In the genomic region with DNA sequence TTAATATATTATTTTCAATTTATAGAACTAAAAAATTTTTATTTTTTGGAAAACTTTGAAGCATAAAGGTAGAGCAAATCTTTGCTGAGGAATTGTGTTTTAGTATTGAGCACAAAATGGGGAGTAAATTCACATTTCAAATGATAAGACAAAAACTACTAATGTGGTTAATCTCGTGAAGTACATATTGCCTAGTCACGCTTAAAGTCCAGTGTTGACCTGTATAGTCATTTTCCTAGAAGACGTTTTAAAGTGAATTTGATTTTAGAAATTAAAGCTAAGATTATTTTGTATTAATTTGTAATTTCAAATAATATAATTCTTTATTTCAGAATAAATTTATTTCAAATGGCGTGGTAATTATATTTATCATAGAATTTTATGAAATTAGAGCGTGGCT, we compare ENCODE assay signal across 24 cellular contexts. TPM values are rescaled to one million over a fixed set of nuclear protein-coding genes. Genes with fewer than 3 reads are reported as not detected.
DNase-seq lines count a peak whose midpoint lies in the region; ATAC-seq, FAIRE-seq and TF ChIP-seq lines count a peak whose summit lies in the region.
"Had no signal": no experiment of that assay in that cellular context is flagged by ENCODE, and none has a peak within 500 bp of the region (broad histone marks: within the 10 kb centered on the region; RNA-seq: fewer than 3 reads in every experiment).

No MANE protein-coding gene starts in this region.

- intact Hi-C loops in K562 (cut with micrococcal nuclease): no loop called here

- FAIRE-seq in G401.6 (lab: Jason Lieb, UNC): peak; percentile 3
- peak; percentile 11 for FAIRE-seq in K562 (lab: Jason Lieb, UNC)
- FAIRE-seq in islet of Langerhans (lab: Jason Lieb, UNC): peak; percentile 38
- no peak for FAIRE-seq in GM19239 (lab: Jason Lieb, UNC)
- FAIRE-seq: A204.1, GM12891, GM18507, H54 had no signal

- peak overlapping the region; percentile 25 for H2AFZ ChIP-seq in K562 (ENCODE audit: low read depth, low read length)

- TF ChIP-seq RAD21 in K562 (CRISPR knock-in tag; conservative IDR thresholded peaks at IDR 0.05 in 1 of 2, IDR thresholded peaks at IDR 0.05 in 1 of 2): no peak

- H4K20me1 ChIP-seq in K562 (replicated peaks; ENCODE audit: control insufficient read depth, insufficient read depth, low read length): no peaks in the 10 kb centered on the region
- H4K20me1 ChIP-seq: BLaER1 had no signal

- H3K9me3 ChIP-seq in K562 (replicated peaks; ENCODE audit: control insufficient read depth, insufficient read depth, low read depth, low read length): no peaks in the 10 kb centered on the region; the same call in none of the 2 replicates
- H3K9me3 ChIP-seq: BLaER1, Caco-2, HAP-1 had no signal

- peaks cover 0 to 7% of the 10 kb centered on the region in 2 experiments; a peak in 3 of 5 replicates for H3K4me1 ChIP-seq in K562 (replicated peaks in 1 of 2; ENCODE audit: control insufficient read depth in 2 of 2, insufficient read depth in 2 of 2, low read length in 2 of 2)
- H3K4me1 ChIP-seq: BLaER1, Caco-2, HAP-1 had no signal

- no peak for TF ChIP-seq CTCF in K562 (IDR thresholded peaks at IDR 0.05 in 2 of 3, conservative IDR thresholded peaks at IDR 0.05 in 1 of 3; ENCODE audit: insufficient read depth in 2 of 3, low read depth in 1 of 3, low read length in 3 of 3)

- peak in 3 of 4 experiments; percentile 20 to 34 (median 21) for DNase-seq in K562 (ENCODE audit: extremely low read depth in 1 of 4, low spot score in 3 of 4)
- no peak for DNase-seq in substantia nigra (lab: John Stamatoyannopoulos, UW)
- DNase-seq in GM19239 (ENCODE audit: insufficient read length, low spot score): no peak
- no peak for DNase-seq in DMS53 treated with DMSO at 0.1 percent for 48 hours (lab: John Stamatoyannopoulos, UW; ENCODE audit: unreplicated experiment)
- DNase-seq in activated CD4-positive, alpha-beta T cell treated with anti-CD3 and anti-CD28 coated beads for 4 hours: no peak
- DNase-seq: Caco-2; CD4-positive, CD25-positive, alpha-beta regulatory T cell; CD8-positive, alpha-beta T cell; DMS153; DMS79; EL; GF-D8; GOT3; HFFc6 had no signal

- POLR2A ChIA-PET in K562 (lab: Yijun Ruan, JAX): no interaction called here

- H3K36me3 ChIP-seq in K562 (ENCODE audit: control insufficient read depth, insufficient read depth, low read length): no peaks in the 10 kb centered on the region
- H3K36me3 ChIP-seq: BLaER1, HAP-1 had no signal

- H3K9me1 ChIP-seq in K562 (ENCODE audit: control insufficient read depth, insufficient read depth, low read length): no peaks in the 10 kb centered on the region

- peak overlapping the region; percentile 26; the same call in 1 of the 3 replicates for H3K27ac ChIP-seq in K562 (ENCODE audit: extremely low read depth, low read depth, low read length)
- peak overlapping the region; percentile 86 for H3K27ac ChIP-seq in substantia nigra (ENCODE audit: low read depth, low read length, poor library complexity, severe bottlenecking)
- H3K27ac ChIP-seq: 22Rv1, BLaER1, C4-2B had no signal

- peak; percentile 17; the same call in 1 of the 2 replicates for TF ChIP-seq EP300 in K562 (IDR thresholded peaks at IDR 0.05; ENCODE audit: low read length)

- in situ Hi-C loops in K562 (cut with MboI): no loop called here

- no peaks in the 10 kb centered on the region for H3K79me2 ChIP-seq in K562 (ENCODE audit: control insufficient read depth, insufficient read depth, low read length)

- no peaks in the 10 kb centered on the region for H3K27me3 ChIP-seq in K562 (ENCODE audit: control insufficient read depth in 2 of 2, insufficient read depth in 2 of 2, low read length in 2 of 2)
- H3K27me3 ChIP-seq: BLaER1 had no signal

- BruUV-seq in K562 (replicated peaks; lab: Mats Ljungman, UMichigan): no TSS peak

- CTCF ChIA-PET in K562 (lab: Yijun Ruan, JAX; ENCODE audit: low intra/inter-chr PET ratio): no interaction called here

- no peak for TF ChIP-seq POLR2A in K562 (conservative IDR thresholded peaks at IDR 0.05)

- H3K4me3 ChIP-seq in K562: no peak overlapping the region
- H3K4me3 ChIP-seq: BLaER1, HAP-1 had no signal

- no peak overlapping the region for H3K9ac ChIP-seq in K562 (ENCODE audit: insufficient read depth in 1 of 2, low read depth in 2 of 2, low read length in 2 of 2)
- H3K9ac ChIP-seq: BLaER1 had no signal

- peak; percentile 62 for ATAC-seq in K562
- ATAC-seq: CD8-positive, alpha-beta T cell had no signal

- H3K4me2 ChIP-seq in K562 (ENCODE audit: insufficient read depth, low read length): no peak overlapping the region
- H3K4me2 ChIP-seq: BLaER1 had no signal

- 24% methylated on average over 5 of the region's 5 CpGs for WGBS in K562 (ENCODE audit: insufficient coverage, low coverage, missing lambda C conversion rate)

TF ChIP-seq in K562, 482 proteins besides CTCF, POLR2A, EP300 and RAD21:
- TF ChIP-seq SMARCE1 (IDR thresholded peaks at IDR 0.05): 0 out of 2 replicates have a peak, but pooled peaks have one; percentile 34
- no peak for TF ChIP-seq ZFP36 (IDR thresholded peaks at IDR 0.05; ENCODE audit: low read depth, low read length, partially characterized antibody)
- TF ChIP-seq MAFK (IDR thresholded peaks at IDR 0.05; ENCODE audit: low read length): peak; percentile 66; the same call in 1 of the 2 replicates
- TF ChIP-seq ARID1B (IDR thresholded peaks at IDR 0.05): peak; percentile 33; the same call in 1 of the 2 replicates
- no peak for TF ChIP-seq KAT2B (IDR thresholded peaks at IDR 0.05; ENCODE audit: low read depth, low read length)
- peak; percentile 84 for TF ChIP-seq MAFF (IDR thresholded peaks at IDR 0.05; ENCODE audit: low read length)
- TF ChIP-seq DPF2 (IDR thresholded peaks at IDR 0.05): peak; percentile 31; the same call in 1 of the 2 replicates
- peak; percentile 86 for TF ChIP-seq C11orf30 (IDR thresholded peaks at IDR 0.05; ENCODE audit: low read depth)
- TF ChIP-seq TEAD4 (IDR thresholded peaks at IDR 0.05; ENCODE audit: low read length): peak; percentile 13; the same call in 1 of the 2 replicates
- no peak for TF ChIP-seq TEAD4 (CRISPR knock-in tag; IDR thresholded peaks at IDR 0.05; ENCODE audit: borderline replicate concordance)
- 0 out of 2 replicates have a peak, but pooled peaks have one; percentile 34 for TF ChIP-seq NFE2L1 (tag; IDR thresholded peaks at IDR 0.05; ENCODE audit: borderline replicate concordance, low read depth)
- TF ChIP-seq ZNF316 (IDR thresholded peaks at IDR 0.05): peak; percentile 96
- no peak for TF ChIP-seq RBM14 (IDR thresholded peaks at IDR 0.05; ENCODE audit: borderline replicate concordance, insufficient read depth, low read depth, low read length)
- TF ChIP-seq TEAD1 (CRISPR knock-in tag; IDR thresholded peaks at IDR 0.05): no peak
- TF ChIP-seq NFE2 (IDR thresholded peaks at IDR 0.05; ENCODE audit: low read depth): peak; percentile 94
- peak; percentile 80 for TF ChIP-seq MAFG (tag; conservative IDR thresholded peaks at IDR 0.05)
- TF ChIP-seq, protein P1, sequence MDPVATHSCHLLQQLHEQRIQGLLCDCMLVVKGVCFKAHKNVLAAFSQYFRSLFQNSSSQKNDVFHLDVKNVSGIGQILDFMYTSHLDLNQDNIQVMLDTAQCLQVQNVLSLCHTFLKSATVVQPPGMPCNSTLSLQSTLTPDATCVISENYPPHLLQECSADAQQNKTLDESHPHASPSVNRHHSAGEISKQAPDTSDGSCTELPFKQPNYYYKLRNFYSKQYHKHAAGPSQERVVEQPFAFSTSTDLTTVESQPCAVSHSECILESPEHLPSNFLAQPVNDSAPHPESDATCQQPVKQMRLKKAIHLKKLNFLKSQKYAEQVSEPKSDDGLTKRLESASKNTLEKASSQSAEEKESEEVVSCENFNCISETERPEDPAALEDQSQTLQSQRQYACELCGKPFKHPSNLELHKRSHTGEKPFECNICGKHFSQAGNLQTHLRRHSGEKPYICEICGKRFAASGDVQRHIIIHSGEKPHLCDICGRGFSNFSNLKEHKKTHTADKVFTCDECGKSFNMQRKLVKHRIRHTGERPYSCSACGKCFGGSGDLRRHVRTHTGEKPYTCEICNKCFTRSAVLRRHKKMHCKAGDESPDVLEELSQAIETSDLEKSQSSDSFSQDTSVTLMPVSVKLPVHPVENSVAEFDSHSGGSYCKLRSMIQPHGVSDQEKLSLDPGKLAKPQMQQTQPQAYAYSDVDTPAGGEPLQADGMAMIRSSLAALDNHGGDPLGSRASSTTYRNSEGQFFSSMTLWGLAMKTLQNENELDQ (CRISPR knock-in tag; IDR thresholded peaks at IDR 0.05; ENCODE audit: borderline replicate concordance): no peak
- 0 out of 2 replicates have a peak, but pooled peaks have one; percentile 32 for TF ChIP-seq SMARCA4 (IDR thresholded peaks at IDR 0.05)
- no peak for TF ChIP-seq HMG20B (CRISPR knock-in tag; IDR thresholded peaks at IDR 0.05)
- no peak for TF ChIP-seq RAD51 (IDR thresholded peaks at IDR 0.05; ENCODE audit: borderline replicate concordance, low read depth)
- no peak for TF ChIP-seq TARDBP (IDR thresholded peaks at IDR 0.05)
- no peak for TF ChIP-seq ZBED1 (IDR thresholded peaks at IDR 0.05)
- TF ChIP-seq ZNF764 (CRISPR knock-in tag; IDR thresholded peaks at IDR 0.05; ENCODE audit: low read depth): no peak
- no peak for TF ChIP-seq NELFE (IDR thresholded peaks at IDR 0.05; ENCODE audit: insufficient read depth, insufficient read length)
- no peak for TF ChIP-seq POLR2AphosphoS5 (IDR thresholded peaks at IDR 0.05; ENCODE audit: control insufficient read depth, insufficient read depth, low read depth, low read length)
- TF ChIP-seq DIDO1 (tag; IDR thresholded peaks at IDR 0.05; ENCODE audit: low read depth): no peak

RNA-seq across cellular contexts. Expression of gene MSRB2, which starts 57.2 kb away (rescaled TPM):
- 3.1 and 3.8 TPM in 2 replicates for total RNA-seq in K562 (2011; cell fraction: chromatin; rRNA removed; ENCODE audit: low replicate concordance)
- 1.4 and 3.0 TPM in 2 replicates for total RNA-seq in K562 (2011; cell fraction: nucleolus; rRNA removed)
- total RNA-seq in K562 (2011; cell fraction: nucleoplasm; rRNA removed): 1.5 and 2.7 TPM in 2 replicates
- total RNA-seq in K562 (2014; rRNA removed) (7.9 and 10.7 TPM in 2 replicates), K562 (2014; rRNA removed; fragmentation: Illumina TruSeq; extraction: Trizol) (3.6 and 5.5 TPM in 2 replicates), K562 (2015; rRNA removed; fragmentation: Illumina TruSeq; extraction: Trizol) (4.4 and 6.1 TPM in 2 replicates), K562 (2021) (9.5 and 10.0 TPM in 2 replicates)
- polyA plus RNA-seq in K562 (2011; rRNA removed) (18.9 and 22.3 TPM in 2 replicates), K562 (2014; fragmentation: Illumina TruSeq; extraction: Trizol) (3.4 and 6.7 TPM in 2 replicates), K562 (2014; fragmentation: Nextera tagmentation; extraction: Ambion mirVana) (1 to 10 TPM; 1.5 to 2.0 TPM), K562 (2014; rRNA removed) (5.9 and 8.3 TPM in 2 replicates)
- polyA plus RNA-seq in K562 (2011; cell fraction: cytosol; rRNA removed): 6.7 and 8.2 TPM in 2 replicates
- 7.8 and 10.8 TPM in 2 replicates for polyA plus RNA-seq in K562 (2011; cell fraction: nucleus; rRNA removed)
- 15.3 and 31.8 TPM in 2 replicates for polyA plus RNA-seq in K562 (2012)
- 3.4 and 4.4 TPM in 2 replicates for polyA minus RNA-seq in K562 (2011; rRNA and poly(A)+ RNA removed)
- polyA minus RNA-seq in K562 (2011; cell fraction: cytosol; rRNA and poly(A)+ RNA removed): 1.5 and 2.2 TPM in 2 replicates
- 1.1 and 1.2 TPM in 2 replicates for polyA minus RNA-seq in K562 (2011; cell fraction: nucleus; rRNA and poly(A)+ RNA removed)

Comparison
In these comparisons a context has a peak if more than half of its experiments do, and no peak if none do; other contexts are left out.
1. DNase-seq: peak in K562 (3 of 4); none in substantia nigra (0 of 49), GM19239 (single experiment), DMS53 treated with DMSO at 0.1 percent for 48 hours (single experiment) and activated CD4-positive, alpha-beta T cell treated with anti-CD3 and anti-CD28 coated beads for 4 hours (0 of 2).